In the genomic region with DNA sequence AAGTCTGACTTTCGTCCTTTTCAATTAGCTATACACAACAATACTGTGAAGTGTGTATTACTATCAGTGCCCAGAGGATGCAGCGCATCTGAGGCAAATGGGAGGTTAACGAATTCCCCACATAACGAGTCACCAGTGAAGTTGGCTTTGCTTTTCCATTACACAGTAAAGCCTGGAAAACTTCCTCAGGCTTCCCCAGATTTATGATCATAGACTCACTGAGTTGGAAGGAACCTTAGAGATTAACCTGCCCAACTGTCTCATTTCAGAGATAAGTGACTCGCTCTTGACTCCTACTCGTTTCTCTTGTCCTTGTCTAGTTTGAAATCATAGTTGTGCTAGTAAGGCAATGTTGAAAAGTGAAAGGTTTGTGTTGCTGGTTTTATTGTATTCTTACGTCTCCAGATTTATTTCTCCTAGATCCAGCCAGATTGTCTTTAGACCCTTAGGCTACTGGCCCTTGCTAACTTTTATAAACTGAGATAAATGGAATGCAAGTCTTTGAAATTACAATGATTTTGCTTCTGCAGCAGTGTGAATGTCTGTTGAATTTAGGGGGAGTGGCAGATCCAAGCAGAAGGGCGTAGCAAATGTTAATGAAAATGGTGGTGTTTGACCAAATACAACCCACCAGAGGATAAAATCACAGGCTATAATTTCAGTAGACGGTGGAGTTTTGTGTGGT, we compare ENCODE assay signal across 12 cellular contexts. TPM values are rescaled to one million over a fixed set of nuclear protein-coding genes. Genes with fewer than 3 reads are reported as not detected.
DNase-seq lines count a peak whose midpoint lies in the region; ATAC-seq and TF ChIP-seq lines count a peak whose summit lies in the region.
"Had no signal": no experiment of that assay in that cellular context is flagged by ENCODE, and none has a peak within 500 bp of the region (broad histone marks: within the 10 kb centered on the region; RNA-seq: fewer than 3 reads in every experiment).

No MANE protein-coding gene starts in this region.

- WGBS in SK-N-SH (ENCODE audit: low lambda C conversion rate): 60% methylated on average over 9 of the region's 9 CpGs
- 44% methylated on average over 9 of the region's 9 CpGs for WGBS in hepatocyte (ENCODE audit: low lambda C conversion rate, missing lambda C conversion rate)

- peaks cover 8% of the 10 kb centered on the region for H3F3A ChIP-seq in SK-N-SH (replicated peaks; ENCODE audit: insufficient read depth)

- H3K4me3 ChIP-seq in AG10803 (ENCODE audit: low read length) (no peak overlapping the region), SK-N-SH (ENCODE audit: low read depth in 2 of 2, low read length in 1 of 2) (no peak overlapping the region), hepatocyte (no peak overlapping the region)

- no peak for ATAC-seq in HG02938 (IDR thresholded peaks at IDR 0.05; ENCODE audit: unreplicated experiment)
- ATAC-seq: effector memory CD8-positive, alpha-beta T cell; left ventricle myocardium superior had no signal

- H3K9me2 ChIP-seq in SK-N-SH (no peaks in the 10 kb centered on the region), hepatocyte (replicated peaks; ENCODE audit: insufficient read depth) (no peaks in the 10 kb centered on the region)

- TF ChIP-seq CTCF in AG10803 (conservative IDR thresholded peaks at IDR 0.05; ENCODE audit: low read length): no peak
- no peak for TF ChIP-seq CTCF in SK-N-SH (IDR thresholded peaks at IDR 0.05)
- TF ChIP-seq CTCF in hepatocyte (IDR thresholded peaks at IDR 0.05; ENCODE audit: poor library complexity): no peak

- in situ Hi-C loops in G401 (cut with HindIII; ENCODE audit: low sequenced_read_pairs): no loop called here

- no peak overlapping the region for H3K9ac ChIP-seq in SK-N-SH

- no peaks in the 10 kb centered on the region for H3K79me2 ChIP-seq in SK-N-SH (ENCODE audit: insufficient read depth)
- no peaks in the 10 kb centered on the region for H3K79me2 ChIP-seq in hepatocyte

- peak; percentile 68 for DNase-seq in AG10803 (ENCODE audit: low read depth)
- DNase-seq in H4 (ENCODE audit: low spot score): peak; percentile 13
- no peak for DNase-seq in SK-N-SH
- DNase-seq in hepatocyte (ENCODE audit: low spot score): peak; percentile 64
- no peak for DNase-seq in cerebellar cortex (ENCODE audit: low spot score)
- DNase-seq in iPS-NIHi11 (ENCODE audit: low spot score): no peak
- DNase-seq in G401 (ENCODE audit: low spot score): no peak
- DNase-seq: effector memory CD8-positive, alpha-beta T cell; left ventricle myocardium superior; NCI-H1092 treated with DMSO at 0.1 percent for 48 hours; SIG-M5 had no signal

- H4K20me1 ChIP-seq in SK-N-SH (ENCODE audit: insufficient read depth) (no peaks in the 10 kb centered on the region), hepatocyte (ENCODE audit: insufficient read depth, poor library complexity, severe bottlenecking) (no peaks in the 10 kb centered on the region)

- H2AFZ ChIP-seq in SK-N-SH (ENCODE audit: low read depth) (peak overlapping the region; percentile 62; the same call in 1 of the 2 replicates), hepatocyte (no peak overlapping the region)

- H3K4me1 ChIP-seq in SK-N-SH (ENCODE audit: control insufficient read depth in 1 of 2, insufficient read depth in 2 of 2, low read depth in 1 of 2, low read length in 1 of 2): peaks cover 3% of the 10 kb centered on the region in 2 experiments; a peak in 2 of 4 replicates
- no peaks in the 10 kb centered on the region for H3K4me1 ChIP-seq in hepatocyte (ENCODE audit: insufficient read depth)

- CTCF ChIA-PET in SK-N-SH (lab: Yijun Ruan, JAX): interaction anchor here (1.6 kb wide), 1 partner anchor 15 kb away, joined by 3 read pairs; no protein-coding TSS in a partner anchor

- no peaks in the 10 kb centered on the region for H3K27me3 ChIP-seq in SK-N-SH (ENCODE audit: insufficient read depth)
- H3K27me3 ChIP-seq in hepatocyte: no peaks in the 10 kb centered on the region

- POLR2A ChIA-PET in SK-N-SH (lab: Yijun Ruan, JAX): no interaction called here

- H3K36me3 ChIP-seq in SK-N-SH (replicated peaks in 1 of 2; ENCODE audit: control insufficient read depth in 1 of 2, insufficient read depth in 2 of 2, low read length in 1 of 2): no peaks in the 10 kb centered on the region
- no peaks in the 10 kb centered on the region for H3K36me3 ChIP-seq in hepatocyte (replicated peaks; ENCODE audit: insufficient read depth, low read depth)

- no peaks in the 10 kb centered on the region for H3K9me3 ChIP-seq in SK-N-SH
- H3K9me3 ChIP-seq in hepatocyte (ENCODE audit: low read depth): no peaks in the 10 kb centered on the region

- no peak for TF ChIP-seq EP300 in SK-N-SH (IDR thresholded peaks at IDR 0.05; ENCODE audit: borderline replicate concordance in 1 of 2, low read depth in 1 of 2, low read length in 1 of 2)

- TF ChIP-seq RAD21 in SK-N-SH (IDR thresholded peaks at IDR 0.05; ENCODE audit: low read length): no peak

- H3K4me2 ChIP-seq in SK-N-SH (peak overlapping the region; percentile 33; the same call in 1 of the 2 replicates), hepatocyte (peak overlapping the region; percentile 48)

- H3K27ac ChIP-seq in SK-N-SH (ENCODE audit: low read depth in 2 of 2, low read length in 1 of 2) (peak overlapping the region in 1 of 2 experiments; percentile 40; a peak in 1 of 4 replicates), hepatocyte (peak overlapping the region; percentile 41)

TF ChIP-seq in SK-N-SH, 30 proteins besides CTCF, POLR2A, EP300 and RAD21:
- TF ChIP-seq RFX5 (IDR thresholded peaks at IDR 0.05; ENCODE audit: low read length) (no peak), TCF12 (IDR thresholded peaks at IDR 0.05) (peak; percentile 19; the same call in 1 of the 2 replicates), GATA2 (CRISPR knock-in tag; IDR thresholded peaks at IDR 0.05) (no peak)
- TF ChIP-seq, protein P1, sequence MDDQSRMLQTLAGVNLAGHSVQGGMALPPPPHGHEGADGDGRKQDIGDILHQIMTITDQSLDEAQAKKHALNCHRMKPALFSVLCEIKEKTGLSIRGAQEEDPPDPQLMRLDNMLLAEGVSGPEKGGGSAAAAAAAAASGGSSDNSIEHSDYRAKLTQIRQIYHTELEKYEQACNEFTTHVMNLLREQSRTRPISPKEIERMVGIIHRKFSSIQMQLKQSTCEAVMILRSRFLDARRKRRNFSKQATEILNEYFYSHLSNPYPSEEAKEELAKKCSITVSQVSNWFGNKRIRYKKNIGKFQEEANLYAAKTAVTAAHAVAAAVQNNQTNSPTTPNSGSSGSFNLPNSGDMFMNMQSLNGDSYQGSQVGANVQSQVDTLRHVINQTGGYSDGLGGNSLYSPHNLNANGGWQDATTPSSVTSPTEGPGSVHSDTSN (IDR thresholded peaks at IDR 0.05): peak; percentile 36; the same call in 1 of the 2 replicates
TF ChIP-seq in SK-N-SH: peak in this region for 2.

RNA-seq across cellular contexts. Expression of a gene that starts 17.3 kb away (rescaled TPM):
- 3.2 and 4.9 TPM in 2 replicates for total RNA-seq in H4 (2014; rRNA removed; shearing (Covaris generic))
- polyA plus RNA-seq in SK-N-SH (2012; rRNA removed): 5.9 and 6.5 TPM in 2 replicates
- 3.9 and 5.5 TPM in 2 replicates for polyA plus RNA-seq in SK-N-SH (2012; cell fraction: cytosol; rRNA removed)
- polyA plus RNA-seq in SK-N-SH (2012; cell fraction: nucleus; rRNA removed): 2.0 and 4.0 TPM in 2 replicates
- total RNA-seq in hepatocyte: 8.7 and 9.3 TPM in 2 replicates
- polyA plus RNA-seq in hepatocyte: 9.3 and 10.0 TPM in 2 replicates
- not detected in 2 replicates for total RNA-seq in G401 (2014; rRNA removed; shearing (Covaris generic))

Comparison
In these comparisons a context has a peak if more than half of its experiments do, and no peak if none do; other contexts are left out.
1. DNase-seq: peak in AG10803 (single experiment), H4 (single experiment) and hepatocyte (single experiment); none in SK-N-SH (single experiment), cerebellar cortex (single experiment), iPS-NIHi11 (single experiment) and G401 (single experiment).